ENCODE assay signal across 7 cellular contexts in genomic region chr5:102760815-102761214, GRCh38. TPM values are rescaled to one million over a fixed set of nuclear protein-coding genes. Genes with fewer than 3 reads are reported as not detected.
DNase-seq lines count a peak whose midpoint lies in the region; ATAC-seq and TF ChIP-seq lines count a peak whose summit lies in the region.

No MANE protein-coding gene starts in this region.

- peak overlapping the region; percentile 42 for H3K27ac Mint-ChIP-seq in osteocyte (ENCODE audit: unreplicated experiment)

- H3K27ac ChIP-seq in coronary artery: peak overlapping the region; percentile 5 to 35
- peak overlapping the region in 2 of 4 donors; percentile 5 to 58 for H3K27ac ChIP-seq in esophagus squamous epithelium

- H3K4me1 ChIP-seq in esophagus squamous epithelium: peaks cover 6 to 63% (median 45%) of the 10 kb centered on the region in 3 donors

- no peaks in the 10 kb centered on the region for H3K36me3 ChIP-seq in esophagus squamous epithelium

- no peak for ATAC-seq in HG03521 (IDR thresholded peaks at IDR 0.05; ENCODE audit: unreplicated experiment)

- no peaks in the 10 kb centered on the region for H3K9me3 Mint-ChIP-seq in osteocyte (ENCODE audit: unreplicated experiment)

- no peaks in the 10 kb centered on the region for H3K27me3 ChIP-seq in esophagus squamous epithelium

- H3K4me1 Mint-ChIP-seq in osteocyte (ENCODE audit: unreplicated experiment): peaks cover 50% of the 10 kb centered on the region

- H3K36me3 Mint-ChIP-seq in osteocyte (ENCODE audit: unreplicated experiment): no peaks in the 10 kb centered on the region

- H3K27me3 Mint-ChIP-seq in osteocyte (ENCODE audit: unreplicated experiment): no peaks in the 10 kb centered on the region

- H3K9me3 ChIP-seq in esophagus squamous epithelium: no peaks in the 10 kb centered on the region

- intact Hi-C loops in esophagus squamous epithelium (cut with DNase I): no loop called here

- TF ChIP-seq CTCF in coronary artery (IDR thresholded peaks at IDR 0.05): no peak
- no peak for TF ChIP-seq CTCF in osteocyte (IDR thresholded peaks at IDR 0.05)
- no peak for TF ChIP-seq CTCF in esophagus squamous epithelium (IDR thresholded peaks at IDR 0.05)

- TF ChIP-seq POLR2A in esophagus squamous epithelium (IDR thresholded peaks at IDR 0.05): no peak

- no peak overlapping the region for H3K4me3 Mint-ChIP-seq in osteocyte (ENCODE audit: unreplicated experiment)

- no peak overlapping the region for H3K4me3 ChIP-seq in coronary artery
- no peak overlapping the region for H3K4me3 ChIP-seq in esophagus squamous epithelium

- DNase-seq in Daoy (ENCODE audit: low read depth): peak; percentile 8
- peak; percentile 54 for DNase-seq in NCI-H345 (lab: John Stamatoyannopoulos, UW)
- DNase-seq in coronary artery (ENCODE audit: low spot score): no peak
- no peak for DNase-seq in osteocyte (ENCODE audit: extremely low spot score, unreplicated experiment)
- no peak for DNase-seq in stimulated activated CD4-positive, alpha-beta T cell treated with anti-CD3 and anti-CD28 coated beads, Interleukin-12 subunit alpha, Interleukin-12 subunit beta, amount 100 ng/mL, for 4 hours
- no peak for DNase-seq in esophagus squamous epithelium (lab: John Stamatoyannopoulos, UW)

- WGBS in esophagus squamous epithelium, 2 donors: 25% methylated on average over 2 of the region's 2 CpGs

RNA-seq across cellular contexts. Expression of gene PAM, which starts 5.7 kb away (rescaled TPM):
- 67.1 and 120 TPM in 2 replicates for total RNA-seq in Daoy (2014; rRNA removed; shearing (Covaris generic))
- total RNA-seq in osteocyte (267 and 289 TPM in 2 replicates), esophagus squamous epithelium (10 to 100 TPM; 33.0 to 88.5 (median 53.8) TPM)

Comparison
In these comparisons a context has a peak if more than half of its experiments do, and no peak if none do; other contexts are left out.
1. DNase-seq: peak in Daoy (single experiment) and NCI-H345 (single experiment); none in coronary artery (single experiment), osteocyte (single experiment), stimulated activated CD4-positive, alpha-beta T cell treated with anti-CD3 and anti-CD28 coated beads, Interleukin-12 subunit alpha, Interleukin-12 subunit beta, amount 100 ng/mL, for 4 hours (single experiment) and esophagus squamous epithelium (single experiment).